Comparison of ENCODE assay signal across 8 cellular contexts in genomic region chr17:50547736-50548083, GRCh38. TPM values are rescaled to one million over a fixed set of nuclear protein-coding genes. Genes with fewer than 3 reads are reported as not detected.
A peak's percentile ranks its signal among the peaks of the same experiment; 100 is the strongest.
DNase-seq lines count a peak whose midpoint lies in the region; ATAC-seq and TF ChIP-seq lines count a peak whose summit lies in the region.

No MANE protein-coding gene starts in this region.

- TF ChIP-seq POLR2A in thyroid gland (IDR thresholded peaks at IDR 0.05), result no peak

- no peak for DNase-seq in activated T-cell treated with anti-CD3 and anti-CD28 coated beads, Interleukin-2, amount 50 U/mL, for 24 hours
- DNase-seq in activated T-cell treated with anti-CD3 and anti-CD28 coated beads, Interleukin-2, amount 50 U/mL, for 48 hours, result no peak
- DNase-seq in activated naive CD8-positive, alpha-beta T cell treated with anti-CD3 and anti-CD28 coated beads, Interleukin-2, amount 50 U/mL, for 24 hours, result no peak
- DNase-seq in left lung, result peak; percentile 40 to 62
- peak in 1 of 2 donors; percentile 33 for DNase-seq in thyroid gland
- no peak for DNase-seq in HuH-7 (ENCODE audit: low spot score)
- DNase-seq in HT-29 (ENCODE audit: low spot score), result no peak
- DNase-seq in NCI-H2227 treated with DMSO at 0.1 percent for 48 hours (lab: John Stamatoyannopoulos, UW), result no peak

- H3K4me3 ChIP-seq in left lung, result peak overlapping the region; percentile 53 to 54
- H3K4me3 ChIP-seq in thyroid gland (replicated peaks in 1 of 3), result peak overlapping the region in 1 of 3 donors; percentile 56

- no peak for ATAC-seq in activated naive CD8-positive, alpha-beta T cell treated with anti-CD3 and anti-CD28 coated beads, Interleukin-2, amount 50 U/mL, for 24 hours
- ATAC-seq in left lung, result no peak

- H3K9me3 ChIP-seq in left lung (no peaks in the 10 kb centered on the region), thyroid gland (no peaks in the 10 kb centered on the region)

- H3K36me3 ChIP-seq in left lung (no peaks in the 10 kb centered on the region), thyroid gland (no peaks in the 10 kb centered on the region)

- H3K27me3 ChIP-seq in left lung (no peaks in the 10 kb centered on the region), thyroid gland (no peaks in the 10 kb centered on the region)

- H3K4me1 Mint-ChIP-seq in activated T-cell treated with anti-CD3 and anti-CD28 coated beads, Interleukin-2, amount 50 U/mL, for 24 hours (ENCODE audit: low read depth), result peaks cover 5% of the 10 kb centered on the region
- H3K4me1 Mint-ChIP-seq in activated naive CD8-positive, alpha-beta T cell treated with anti-CD3 and anti-CD28 coated beads, Interleukin-2, amount 50 U/mL, for 24 hours, result peaks cover 4% of the 10 kb centered on the region

- WGBS in thyroid gland, 2 donors, result 72 to 76% methylated on average over 4 to 5 of the region's 5 CpGs

- peak overlapping the region in 1 of 2 donors; percentile 70 for H3K27ac ChIP-seq in left lung
- H3K27ac ChIP-seq in thyroid gland, result peak overlapping the region; percentile 76 to 90 (median 82)

- TF ChIP-seq CTCF in left lung (IDR thresholded peaks at IDR 0.05) (no peak), thyroid gland (IDR thresholded peaks at IDR 0.05) (no peak)

- H3K4me1 ChIP-seq in left lung (peaks cover 9 to 25% of the 10 kb centered on the region in 2 donors), thyroid gland (peaks cover 11 to 20% of the 10 kb centered on the region in 2 donors)

- peak overlapping the region; percentile 66 for H3K4me3 Mint-ChIP-seq in activated T-cell treated with anti-CD3 and anti-CD28 coated beads, Interleukin-2, amount 50 U/mL, for 24 hours
- peak overlapping the region; percentile 76 for H3K4me3 Mint-ChIP-seq in activated naive CD8-positive, alpha-beta T cell treated with anti-CD3 and anti-CD28 coated beads, Interleukin-2, amount 50 U/mL, for 24 hours

- H3K9me3 Mint-ChIP-seq in activated T-cell treated with anti-CD3 and anti-CD28 coated beads, Interleukin-2, amount 50 U/mL, for 24 hours, result no peaks in the 10 kb centered on the region
- H3K9me3 Mint-ChIP-seq in activated naive CD8-positive, alpha-beta T cell treated with anti-CD3 and anti-CD28 coated beads, Interleukin-2, amount 50 U/mL, for 24 hours, result no peaks in the 10 kb centered on the region

- H3K36me3 Mint-ChIP-seq in activated T-cell treated with anti-CD3 and anti-CD28 coated beads, Interleukin-2, amount 50 U/mL, for 24 hours (ENCODE audit: low read depth), result no peaks in the 10 kb centered on the region
- H3K36me3 Mint-ChIP-seq in activated naive CD8-positive, alpha-beta T cell treated with anti-CD3 and anti-CD28 coated beads, Interleukin-2, amount 50 U/mL, for 24 hours (ENCODE audit: low read depth), result no peaks in the 10 kb centered on the region

- peaks cover 13% of the 10 kb centered on the region for H3K27me3 Mint-ChIP-seq in activated T-cell treated with anti-CD3 and anti-CD28 coated beads, Interleukin-2, amount 50 U/mL, for 24 hours
- peaks cover 12% of the 10 kb centered on the region for H3K27me3 Mint-ChIP-seq in activated naive CD8-positive, alpha-beta T cell treated with anti-CD3 and anti-CD28 coated beads, Interleukin-2, amount 50 U/mL, for 24 hours

- H3K27ac Mint-ChIP-seq in activated T-cell treated with anti-CD3 and anti-CD28 coated beads, Interleukin-2, amount 50 U/mL, for 24 hours, result no peak overlapping the region
- peak overlapping the region; percentile 59 for H3K27ac Mint-ChIP-seq in activated naive CD8-positive, alpha-beta T cell treated with anti-CD3 and anti-CD28 coated beads, Interleukin-2, amount 50 U/mL, for 24 hours

- intact Hi-C loops in left lung (cut with DNase I), result loop anchor here in 1 of 2 donors (10.0 kb wide), 1 partner anchor 407 kb away; no protein-coding TSS in a partner anchor
- intact Hi-C loops in thyroid gland (cut with DNase I), result loop anchor here (5.0 kb wide), 2 partner anchors 160 to 295 kb away; partner anchors contain the start of gene ANKRD40

RNA-seq across cellular contexts. Expression of gene SPATA20, which starts 0.7 kb away (rescaled TPM):
- total RNA-seq in left lung (10 to 100 TPM; 37.6 to 57.2 TPM), thyroid gland (100 to 1,000 TPM in 3 of 4 donors, 10 to 100 TPM in 1; 94.9 to 177 (median 125) TPM)
- 37.5 and 44.9 TPM in 2 replicates for total RNA-seq in HT-29 (2014; rRNA removed; shearing (Covaris generic))

RNA-seq across cellular contexts. Expression of gene CACNA1G, which starts 12.8 kb away (rescaled TPM):
- total RNA-seq in left lung, result 1 to 10 TPM in 1 of 2 donors, under 1 TPM in 1; 0.50 to 4.3 TPM
- 1 to 10 TPM in 1 of 4 donors, under 1 TPM in 3; 0.13 to 3.3 (median 0.52) TPM for total RNA-seq in thyroid gland
- 0.05 and 0.57 TPM in 2 replicates for total RNA-seq in HT-29 (2014; rRNA removed; shearing (Covaris generic))

RNA-seq across cellular contexts. Expression of gene EPN3, which starts 15.2 kb away (rescaled TPM):
- 1 to 10 TPM in 1 of 2 donors, under 1 TPM in 1; 0.55 to 6.4 TPM for total RNA-seq in left lung
- 10 to 100 TPM in 1 of 4 donors, 1 to 10 TPM in 1, under 1 TPM in 1, not detected in 1; 0.63 to 31.6 (median 3.5) TPM for total RNA-seq in thyroid gland
- total RNA-seq in HT-29 (2014; rRNA removed; shearing (Covaris generic)), result 25.6 and 25.8 TPM in 2 replicates

RNA-seq across cellular contexts. Expression of gene MYCBPAP, which starts 39.5 kb away (rescaled TPM):
- 1 to 10 TPM; 1.4 to 2.7 TPM for total RNA-seq in left lung
- 1 to 10 TPM in 3 of 4 donors, under 1 TPM in 1; 0.78 to 3.2 (median 1.6) TPM for total RNA-seq in thyroid gland
- total RNA-seq in HT-29 (2014; rRNA removed; shearing (Covaris generic)), result not detected in 2 replicates

Comparison
In these comparisons a context has a peak if more than half of its experiments do, and no peak if none do; other contexts are left out.
1. DNase-seq: peak in left lung (2 of 2); none in activated T-cell treated with anti-CD3 and anti-CD28 coated beads, Interleukin-2, amount 50 U/mL, for 24 hours (single experiment), activated T-cell treated with anti-CD3 and anti-CD28 coated beads, Interleukin-2, amount 50 U/mL, for 48 hours (0 of 2), activated naive CD8-positive, alpha-beta T cell treated with anti-CD3 and anti-CD28 coated beads, Interleukin-2, amount 50 U/mL, for 24 hours (single experiment), HuH-7 (single experiment), HT-29 (single experiment) and NCI-H2227 treated with DMSO at 0.1 percent for 48 hours (single experiment).